ENCODE assay signal across 8 cellular contexts in the genomic region with DNA sequence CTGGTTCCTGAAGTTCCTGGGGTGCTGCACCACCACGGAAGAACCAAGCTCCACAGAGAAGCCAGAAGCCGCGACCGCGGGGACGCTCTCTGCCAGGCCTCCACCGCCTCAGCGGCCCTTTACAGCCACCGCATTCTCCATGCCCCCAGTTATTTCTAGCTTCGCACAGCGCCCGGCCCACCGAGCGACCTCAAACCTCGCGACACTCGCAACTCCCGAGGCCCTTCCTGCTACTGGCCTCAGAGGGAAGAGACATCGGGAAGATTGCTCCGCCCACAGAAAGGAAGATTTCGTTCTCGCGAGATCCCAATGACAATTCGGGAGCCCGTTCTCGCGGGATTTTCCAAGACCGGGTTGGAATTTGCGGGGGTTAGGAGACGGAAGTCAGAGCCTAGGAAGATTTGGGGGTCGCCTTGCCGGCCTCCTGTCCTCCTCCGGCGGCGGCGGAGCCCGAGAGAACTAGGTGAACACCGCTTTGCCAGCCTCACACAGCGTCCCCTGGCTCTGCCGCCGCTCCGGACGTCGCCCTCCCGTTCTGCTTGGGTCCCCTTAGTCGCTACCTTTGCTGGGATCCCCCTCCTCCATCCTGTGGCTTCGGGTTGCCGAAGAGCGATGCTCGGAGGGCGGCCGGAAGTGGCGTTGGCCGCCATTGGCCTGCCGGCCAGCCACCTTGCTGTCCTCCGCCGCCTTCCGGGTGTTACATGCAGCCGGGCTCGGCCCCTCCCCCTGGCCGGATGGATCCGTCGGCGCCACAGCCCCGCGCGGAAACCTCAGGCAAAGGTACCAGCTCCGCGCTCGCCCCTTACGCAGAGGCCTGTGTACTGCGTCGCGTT. TPM values are rescaled to one million over a fixed set of nuclear protein-coding genes. Genes with fewer than 3 reads are reported as not detected.
DNase-seq lines count a peak whose midpoint lies in the region; ATAC-seq and TF ChIP-seq lines count a peak whose summit lies in the region.

TSS of gene ERCC6L2 (plus strand) at position 387 of the 833 bp plus-strand sequence. CDS start at position 735, 348 bp downstream.

- peaks cover 4% of the 10 kb centered on the region for H3K9me3 ChIP-seq in CD4-positive, alpha-beta T cell (ENCODE audit: control insufficient read depth, low read length)

- CTCF ChIA-PET in CD4-positive, alpha-beta T cell (lab: Charles Lee), result interaction anchor here (1.2 to 1.6 kb wide), 2 partner anchors 14 to 24 kb away, joined by 4 to 8 read pairs; no protein-coding TSS in a partner anchor

- intact Hi-C loops in CD4-positive, alpha-beta T cell (cut with DNase I, micrococcal nuclease), result loop anchor here (1.0 to 10.0 kb wide), 8 partner anchors 13 to 561 kb away; partner anchors contain the start of gene FANCC (in 1 of the 2)

- H3K27ac ChIP-seq in CD4-positive, alpha-beta T cell (ENCODE audit: low read depth, low read length), result no peak within 1 kb of the TSS

- peak; percentile 77 for ATAC-seq in CD4-positive, alpha-beta T cell (ENCODE audit: poor library complexity)
- ATAC-seq in GM19455 (IDR thresholded peaks at IDR 0.05; ENCODE audit: unreplicated experiment) (peak; percentile 88), HG03565 (IDR thresholded peaks at IDR 0.05; ENCODE audit: unreplicated experiment) (peak; percentile 74), left lobe of liver (peak; percentile 94)

- no peaks in the 10 kb centered on the region for H3K9me3 Mint-ChIP-seq in CD4-positive, alpha-beta T cell

- H3K4me1 Mint-ChIP-seq in CD4-positive, alpha-beta T cell (ENCODE audit: low read depth), result peaks cover 32% of the 10 kb centered on the region

- no peaks in the 10 kb centered on the region for H3K27me3 Mint-ChIP-seq in CD4-positive, alpha-beta T cell

- POLR2A ChIA-PET in CD4-positive, alpha-beta T cell (lab: Charles Lee), result interaction anchor here (0.6 to 4.8 kb wide), 25 partner anchors 8 to 413 kb away, joined by 3 to 99 read pairs (median 4); no protein-coding TSS in a partner anchor

- no peak within 1 kb of the TSS for H3K27ac Mint-ChIP-seq in CD4-positive, alpha-beta T cell

- H3K36me3 Mint-ChIP-seq in CD4-positive, alpha-beta T cell (ENCODE audit: low read depth), result peaks cover 6% of the 10 kb centered on the region

- TF ChIP-seq CTCF in CD4-positive, alpha-beta T cell (IDR thresholded peaks at IDR 0.05), result no peak

- H3K27me3 ChIP-seq in CD4-positive, alpha-beta T cell (ENCODE audit: control insufficient read depth, insufficient read depth, low read length), result no peaks in the 10 kb centered on the region

- no peak within 1 kb of the TSS for H3K4me3 Mint-ChIP-seq in CD4-positive, alpha-beta T cell

- DNase-seq in CD4-positive, alpha-beta T cell, result peak; percentile 85 to 91 (median 88)
- DNase-seq in NCI-H748 treated with DMSO at 0.1 percent for 48 hours (lab: John Stamatoyannopoulos, UW), result peak; percentile 95
- peak; percentile 91 for DNase-seq in activated CD4-positive, alpha-beta T cell treated with anti-CD3 and anti-CD28 coated beads, Interleukin-2, amount 50 U/mL, for 1 hour
- DNase-seq in cortex of kidney (lab: John Stamatoyannopoulos, UW), result peak; percentile 40
- DNase-seq in left lobe of liver (ENCODE audit: low spot score), result peak; percentile 93
- peak; percentile 86 to 89 for DNase-seq in stimulated activated CD4-positive, alpha-beta T cell treated with anti-CD3 and anti-CD28 coated beads, Interleukin-4, amount 100 ng/mL, for 4 hours

RNA-seq across cellular contexts. Expression of gene ERCC6L2, which starts in this region (rescaled TPM):
- total RNA-seq in CD4-positive, alpha-beta T cell, result 10 to 100 TPM; 30.8 to 31.3 TPM
- 13.9 TPM for total RNA-seq in left lobe of liver

Comparison
In these comparisons a context has a peak if more than half of its experiments do, and no peak if none do; other contexts are left out.
1. DNase-seq: peak in every context shown above with its lines; median percentile 95 in NCI-H748 treated with DMSO at 0.1 percent for 48 hours; 93 in left lobe of liver; 91 in activated CD4-positive, alpha-beta T cell treated with anti-CD3 and anti-CD28 coated beads, Interleukin-2, amount 50 U/mL, for 1 hour; 88 in CD4-positive, alpha-beta T cell; 88 in stimulated activated CD4-positive, alpha-beta T cell treated with anti-CD3 and anti-CD28 coated beads, Interleukin-4, amount 100 ng/mL, for 4 hours; 40 in cortex of kidney.